1 cellular context compared by ENCODE assay signal in the genomic region with DNA sequence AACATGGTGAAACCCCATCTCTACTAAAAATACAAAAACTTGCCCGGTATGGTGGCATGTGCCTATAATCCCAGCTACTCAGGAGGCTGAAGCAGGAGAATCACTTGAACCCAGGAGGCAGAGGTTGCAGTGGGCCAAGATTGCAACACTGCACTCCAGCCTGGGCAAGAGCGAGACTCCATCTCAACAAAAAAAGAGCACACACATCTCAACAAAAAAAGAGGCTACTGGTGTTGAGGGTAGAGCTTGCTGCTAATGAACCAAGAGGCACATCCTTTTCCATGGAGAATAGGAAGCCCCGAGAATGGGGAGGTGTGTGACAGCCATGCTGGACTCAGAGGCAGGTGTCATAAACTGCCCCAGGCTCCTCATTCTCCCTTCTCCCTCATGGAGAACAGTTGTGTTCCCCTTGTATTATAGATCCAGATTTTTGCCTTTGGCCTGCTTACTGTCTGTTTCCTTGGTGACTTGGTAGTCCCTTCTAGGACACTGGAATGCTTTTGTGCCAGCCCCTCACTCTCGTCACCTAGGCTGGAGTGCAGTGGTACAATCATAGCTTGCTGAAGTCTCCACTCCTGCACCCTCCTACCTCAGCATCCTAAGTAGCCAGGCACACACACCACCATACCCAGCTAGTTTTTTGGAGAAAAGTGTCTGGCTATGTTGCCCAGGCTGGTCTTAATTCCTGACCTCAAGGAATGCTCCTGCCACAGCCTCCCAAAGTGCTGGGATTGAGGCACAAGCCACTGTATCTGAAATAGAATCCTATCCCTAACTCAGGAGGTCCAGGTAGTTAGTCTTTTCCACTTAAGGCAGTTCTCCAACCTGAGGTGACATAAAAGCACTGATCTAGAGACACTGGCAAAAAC.
TF ChIP-seq lines count a peak whose summit lies in the region.

No MANE protein-coding gene starts in this region.

TF ChIP-seq in GM12878, 131 proteins besides CTCF, POLR2A, EP300 and RAD21:
- TF ChIP-seq IKZF1 (conservative IDR thresholded peaks at IDR 0.05) (no peak), CBFB (IDR thresholded peaks at IDR 0.05; ENCODE audit: low read depth) (peak; percentile 9; the same call in 1 of the 2 replicates), BACH1 (IDR thresholded peaks at IDR 0.05; ENCODE audit: borderline replicate concordance) (0 out of 2 replicates have a peak, but pooled peaks have one; percentile 22), POLR2AphosphoS5 (IDR thresholded peaks at IDR 0.05; ENCODE audit: low read length) (peak; percentile 55), SMAD5 (IDR thresholded peaks at IDR 0.05; ENCODE audit: low read depth) (peak; percentile 52; the same call in 1 of the 2 replicates), SIN3A (IDR thresholded peaks at IDR 0.05; ENCODE audit: low read depth, low read length) (no peak), POLR2AphosphoS2 (IDR thresholded peaks at IDR 0.05; ENCODE audit: low read depth, low read length) (peak; percentile 67; the same call in 1 of the 2 replicates)
- TF ChIP-seq, protein P1, sequence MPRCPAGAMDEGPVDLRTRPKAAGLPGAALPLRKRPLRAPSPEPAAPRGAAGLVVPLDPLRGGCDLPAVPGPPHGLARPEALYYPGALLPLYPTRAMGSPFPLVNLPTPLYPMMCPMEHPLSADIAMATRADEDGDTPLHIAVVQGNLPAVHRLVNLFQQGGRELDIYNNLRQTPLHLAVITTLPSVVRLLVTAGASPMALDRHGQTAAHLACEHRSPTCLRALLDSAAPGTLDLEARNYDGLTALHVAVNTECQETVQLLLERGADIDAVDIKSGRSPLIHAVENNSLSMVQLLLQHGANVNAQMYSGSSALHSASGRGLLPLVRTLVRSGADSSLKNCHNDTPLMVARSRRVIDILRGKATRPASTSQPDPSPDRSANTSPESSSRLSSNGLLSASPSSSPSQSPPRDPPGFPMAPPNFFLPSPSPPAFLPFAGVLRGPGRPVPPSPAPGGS (IDR thresholded peaks at IDR 0.05; ENCODE audit: borderline replicate concordance, insufficient read depth, low read depth, low read length, poor library complexity, severe bottlenecking), result peak; percentile 49
